Comparison of ENCODE assay signal across 9 cellular contexts in the genomic region with DNA sequence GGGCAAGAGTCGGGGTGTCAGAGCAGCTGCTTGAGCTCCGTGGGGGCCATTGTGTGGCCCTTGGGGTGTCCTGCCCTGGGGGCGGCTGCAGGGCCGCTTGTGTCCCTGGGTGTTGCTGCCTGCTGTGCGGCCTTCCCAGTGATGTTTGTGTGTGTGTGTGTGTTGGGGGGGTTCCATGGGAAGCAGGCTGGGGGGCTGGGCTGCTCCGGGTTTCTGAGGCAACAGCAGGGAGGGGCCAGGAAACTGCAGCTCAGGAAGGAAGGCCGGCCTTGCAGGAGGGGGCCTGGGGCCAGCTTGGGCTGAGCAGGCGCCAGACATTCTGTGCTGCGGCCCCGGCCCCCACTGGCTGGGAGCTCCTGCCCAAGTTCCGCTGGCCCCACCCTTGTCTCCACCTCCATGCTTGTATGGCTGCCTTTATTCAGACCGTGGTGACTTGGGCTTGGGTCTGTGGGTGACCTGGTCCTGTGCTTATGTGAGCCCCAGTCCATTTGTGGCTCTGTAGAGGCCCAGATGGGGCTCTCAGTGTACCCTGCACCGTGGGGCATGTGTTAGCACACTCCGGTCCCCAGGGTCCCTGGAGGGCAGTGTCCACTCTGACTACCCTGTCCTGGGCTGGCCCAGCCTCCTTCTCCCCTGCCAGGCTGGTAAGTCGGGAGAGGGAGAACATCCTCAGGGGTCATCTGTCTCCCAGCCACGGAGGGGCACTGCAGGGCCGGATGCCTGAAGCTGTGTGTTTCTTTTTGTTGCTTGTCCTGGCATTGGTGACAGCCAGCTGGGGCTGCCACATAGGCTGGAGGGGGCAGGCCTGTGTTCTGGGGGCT. TPM values are rescaled to one million over a fixed set of nuclear protein-coding genes. Genes with fewer than 3 reads are reported as not detected.
DNase-seq lines count a peak whose midpoint lies in the region; ATAC-seq, FAIRE-seq and TF ChIP-seq lines count a peak whose summit lies in the region.
"Had no signal": no experiment of that assay in that cellular context is flagged by ENCODE, and none has a peak within 500 bp of the region (broad histone marks: within the 10 kb centered on the region; RNA-seq: fewer than 3 reads in every experiment).

No MANE protein-coding gene starts in this region.

- H3K27ac ChIP-seq in gastrocnemius medialis (peak overlapping the region; percentile 54 to 80 (median 78)), small intestine (ENCODE audit: low read depth in 1 of 2, low read length in 1 of 2) (peak overlapping the region in 1 of 2 donors; percentile 82)

- no peaks in the 10 kb centered on the region for H3K9me3 ChIP-seq in gastrocnemius medialis
- no peaks in the 10 kb centered on the region for H3K9me3 ChIP-seq in small intestine (ENCODE audit: control insufficient read depth, low read depth)

- no peak for FAIRE-seq in RCC 7860 (lab: Jason Lieb, UNC)
- FAIRE-seq in small intestine (lab: Jason Lieb, UNC) = no peak

- DNase-seq in RCC 7860 (ENCODE audit: low spot score) = peak; percentile 41
- DNase-seq in fibroblast of villous mesenchyme (ENCODE audit: low read depth) = no peak
- no peak for DNase-seq in gastrocnemius medialis
- no peak for DNase-seq in small intestine
- no peak for DNase-seq in activated gamma-delta T cell (lab: John Stamatoyannopoulos, UW)

- H3K4me3 ChIP-seq in GM12875 (ENCODE audit: low read depth, low read length) (no peak overlapping the region), fibroblast of villous mesenchyme (ENCODE audit: low read depth, low read length) (no peak overlapping the region), gastrocnemius medialis (peak overlapping the region in 2 of 4 donors; percentile 1 to 11), small intestine (ENCODE audit: low read depth in 1 of 2, low read length in 2 of 2) (no peak overlapping the region)

- H3K27me3 ChIP-seq in gastrocnemius medialis (peaks cover 14 to 17% (median 17%) of the 10 kb centered on the region in 3 donors), small intestine (ENCODE audit: control insufficient read depth in 2 of 2, insufficient read depth in 2 of 2, low read length in 2 of 2) (peaks cover 7 to 27% of the 10 kb centered on the region in 2 donors)

- TF ChIP-seq CTCF in GM12875 (IDR thresholded peaks at IDR 0.05; ENCODE audit: borderline replicate concordance, insufficient read depth, low read depth, low read length) (peak; percentile 35; the same call in 1 of the 2 replicates), fibroblast of villous mesenchyme (IDR thresholded peaks at IDR 0.05; ENCODE audit: insufficient read depth, low read depth, low read length) (peak; percentile 29), gastrocnemius medialis (IDR thresholded peaks at IDR 0.05 in 4 of 5, conservative IDR thresholded peaks at IDR 0.05 in 1 of 5) (no peak)

- no peaks in the 10 kb centered on the region for H3K36me3 ChIP-seq in gastrocnemius medialis
- no peaks in the 10 kb centered on the region for H3K36me3 ChIP-seq in small intestine (ENCODE audit: control insufficient read depth in 2 of 2, insufficient read depth in 2 of 2, low read length in 2 of 2)

- intact Hi-C loops in gastrocnemius medialis (cut with DNase I; ENCODE audit: low total_unique reads) = no loop called here

- in situ Hi-C loops in gastrocnemius medialis (cut with MboI; ENCODE audit: low sequenced_read_pairs in 4 of 4) = no loop called here

- 32 to 38% (median 32%) methylated on average over 16 to 17 of the region's 17 CpGs for WGBS in small intestine, 3 donors

- ATAC-seq in gastrocnemius medialis = peak; percentile 11 to 12
- ATAC-seq in HG03354 (IDR thresholded peaks at IDR 0.05; ENCODE audit: poor library complexity, severe bottlenecking, unreplicated experiment) = no peak
- ATAC-seq in HG03280 (IDR thresholded peaks at IDR 0.05; ENCODE audit: unreplicated experiment) = no peak

- H3K4me1 ChIP-seq in gastrocnemius medialis (no peaks in the 10 kb centered on the region), small intestine (ENCODE audit: control insufficient read depth in 2 of 2, insufficient read depth in 1 of 2, low read depth in 1 of 2, low read length in 1 of 2) (no peaks in the 10 kb centered on the region)

- peak in 1 of 2 donors; percentile 7 for TF ChIP-seq POLR2A in gastrocnemius medialis (IDR thresholded peaks at IDR 0.05)

RNA-seq across cellular contexts. Expression of a gene that starts 4.6 kb away (rescaled TPM):
- under 0.01 TPM in 1 of 2 replicates, not detected in the other for total RNA-seq in fibroblast of villous mesenchyme
- 1 to 10 TPM; 2.9 to 6.5 (median 5.6) TPM for total RNA-seq in gastrocnemius medialis
- 10 to 100 TPM in 1 of 3 donors, 1 to 10 TPM in 1, under 1 TPM in 1; 0.67 to 26.8 (median 2.2) TPM for polyA plus RNA-seq in small intestine
- total RNA-seq: mononuclear cell had no signal

RNA-seq across cellular contexts. Expression of a gene that starts 8.9 kb away (rescaled TPM):
- total RNA-seq in fibroblast of villous mesenchyme (20.7 and 24.2 TPM in 2 replicates), gastrocnemius medialis (10 to 100 TPM in 1 of 4 donors, 1 to 10 TPM in 3; 8.4 to 21.0 (median 8.8) TPM)
- 10 to 100 TPM in 1 of 3 donors, 1 to 10 TPM in 2; 7.8 to 15.8 (median 9.5) TPM for polyA plus RNA-seq in small intestine

RNA-seq across cellular contexts. Expression of a gene that starts 18.1 kb away (rescaled TPM):
- 0.43 and 0.97 TPM in 2 replicates for total RNA-seq in fibroblast of villous mesenchyme
- under 1 TPM in 3 of 4 donors, not detected in 1; 0.16 to 0.66 (median 0.33) TPM for total RNA-seq in gastrocnemius medialis
- polyA plus RNA-seq in small intestine = 1 to 10 TPM in 2 of 3 donors, under 1 TPM in 1; 0.91 to 2.4 (median 1.8) TPM

RNA-seq across cellular contexts. Expression of a gene that starts 25.3 kb away (rescaled TPM):
- total RNA-seq in fibroblast of villous mesenchyme = 13.0 and 13.2 TPM in 2 replicates
- 1 to 10 TPM in 3 of 4 donors, under 1 TPM in 1; 0.92 to 7.7 (median 3.5) TPM for total RNA-seq in gastrocnemius medialis
- 10 to 100 TPM in 1 of 3 donors, 1 to 10 TPM in 2; 1.8 to 10.8 (median 6.4) TPM for polyA plus RNA-seq in small intestine

RNA-seq across cellular contexts. Expression of a gene that starts 25.8 kb away (rescaled TPM):
- total RNA-seq in fibroblast of villous mesenchyme (1.6 and 1.7 TPM in 2 replicates), gastrocnemius medialis (under 1 TPM; 0.10 to 0.68 (median 0.15) TPM)
- under 1 TPM in 1 of 3 donors, not detected in 2; 0.30 TPM for polyA plus RNA-seq in small intestine

Comparison
In these comparisons a context has a peak if more than half of its experiments do, and no peak if none do; other contexts are left out.
1. CTCF ChIP-seq: peak in GM12875 (single experiment) and fibroblast of villous mesenchyme (single experiment); none in gastrocnemius medialis (0 of 5).
2. ATAC-seq: peak in gastrocnemius medialis (2 of 2); none in HG03354 (single experiment) and HG03280 (single experiment).